Comparison of ENCODE assay signal across 8 cellular contexts in genomic region chr21:40056031-40056430, GRCh38.
"Had no signal": no experiment of that assay in that cellular context is flagged by ENCODE, and none has a peak within 500 bp of the region (broad histone marks: within the 10 kb centered on the region; RNA-seq: fewer than 3 reads in every experiment).

No MANE protein-coding gene starts in this region.

- DNase-seq: GDM1, GF-D8 had no signal

- H3K4me3 ChIP-seq: GM12878 had no signal

- FAIRE-seq: G401.6, GM12878, GM12891, GM12892, GM18507, GM19239 had no signal
